Comparison of ENCODE assay signal across 12 cellular contexts in the genomic region with DNA sequence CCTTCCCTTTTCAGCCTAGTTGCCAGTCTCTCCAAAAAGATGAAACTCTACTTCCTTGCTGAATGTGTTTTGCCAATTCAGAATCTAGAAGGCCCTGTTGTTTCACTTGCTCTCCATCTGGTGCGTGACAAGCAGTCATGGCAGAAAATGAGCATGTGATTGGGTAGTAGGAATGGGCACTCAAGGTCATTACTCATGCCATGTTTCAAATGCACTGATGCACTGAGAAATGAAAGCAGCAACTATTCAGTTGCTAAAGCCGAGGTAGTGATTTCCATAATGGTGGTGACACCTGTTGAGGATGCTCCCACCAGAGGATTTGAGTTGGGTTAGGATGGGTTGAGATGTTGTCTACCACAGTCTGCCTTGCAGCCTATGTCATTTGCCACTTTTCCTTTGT. TPM values are rescaled to one million over a fixed set of nuclear protein-coding genes. Genes with fewer than 3 reads are reported as not detected.
DNase-seq lines count a peak whose midpoint lies in the region; ATAC-seq, FAIRE-seq and TF ChIP-seq lines count a peak whose summit lies in the region.
"Had no signal": no experiment of that assay in that cellular context is flagged by ENCODE, and none has a peak within 500 bp of the region (broad histone marks: within the 10 kb centered on the region; RNA-seq: fewer than 3 reads in every experiment).

No MANE protein-coding gene starts in this region.

- H3K4me3 Mint-ChIP-seq in activated T-helper 17 cell treated with anti-CD3 and anti-CD28 coated beads, Interleukin-2, amount 50 U/mL, for 72 hours: peak overlapping the region; percentile 83
- H3K4me3 Mint-ChIP-seq: activated naive CD8-positive, alpha-beta T cell treated with anti-CD3 and anti-CD28 coated beads, Interleukin-2, amount 10 ng/mL, durations not matched to agents 7 days and 5 days had no signal

- DNase-seq in GM18507 (ENCODE audit: extremely low spot score, insufficient read length, low read depth) (no peak), body of pancreas (no peak), right atrium auricular region (ENCODE audit: low spot score) (no peak), cerebellar cortex (ENCODE audit: low spot score) (no peak), AG08395 (ENCODE audit: low spot score) (no peak)
- DNase-seq: activated CD4-positive, CD25-positive, alpha-beta regulatory T cell treated with anti-CD3 and anti-CD28 coated beads, Interleukin-2, amount 50 U/mL, for 72 hours; activated naive CD8-positive, alpha-beta T cell treated with anti-CD3 and anti-CD28 coated beads, Interleukin-2, amount 10 ng/mL, durations not matched to agents 7 days and 5 days; NCI-H1930 had no signal

- no peak for TF ChIP-seq CTCF in body of pancreas (IDR thresholded peaks at IDR 0.05)
- no peak for TF ChIP-seq CTCF in right atrium auricular region (IDR thresholded peaks at IDR 0.05)

- intact Hi-C loops in body of pancreas (cut with DNase I): no loop called here

- H3K9me3 ChIP-seq in body of pancreas: no peaks in the 10 kb centered on the region
- H3K9me3 ChIP-seq in right atrium auricular region: no peaks in the 10 kb centered on the region

- TF ChIP-seq POLR2A in body of pancreas (IDR thresholded peaks at IDR 0.05): no peak

- H3K36me3 ChIP-seq in body of pancreas (replicated peaks in 1 of 2; ENCODE audit: insufficient read depth in 1 of 2, low read depth in 2 of 2) (no peaks in the 10 kb centered on the region), right atrium auricular region (peaks cover 12% of the 10 kb centered on the region)

- H3K27ac ChIP-seq in body of pancreas: no peak overlapping the region
- no peak overlapping the region for H3K27ac ChIP-seq in right atrium auricular region

- H3K27me3 Mint-ChIP-seq in activated T-helper 17 cell treated with anti-CD3 and anti-CD28 coated beads, Interleukin-2, amount 50 U/mL, for 72 hours: no peaks in the 10 kb centered on the region
- H3K27me3 Mint-ChIP-seq: activated naive CD8-positive, alpha-beta T cell treated with anti-CD3 and anti-CD28 coated beads, Interleukin-2, amount 10 ng/mL, durations not matched to agents 7 days and 5 days had no signal

- H3K4me1 ChIP-seq in body of pancreas: no peaks in the 10 kb centered on the region
- no peaks in the 10 kb centered on the region for H3K4me1 ChIP-seq in right atrium auricular region

- peak; percentile 39 for ATAC-seq in GM21423 (IDR thresholded peaks at IDR 0.05; ENCODE audit: unreplicated experiment)
- peak; percentile 33 for ATAC-seq in HG03108 (IDR thresholded peaks at IDR 0.05; ENCODE audit: unreplicated experiment)
- peak; percentile 66 for ATAC-seq in activated T-helper 17 cell treated with anti-CD3 and anti-CD28 coated beads, Interleukin-2, amount 50 U/mL, for 72 hours (replicated peaks)
- no peak for ATAC-seq in body of pancreas

- H3K9me3 Mint-ChIP-seq in activated T-helper 17 cell treated with anti-CD3 and anti-CD28 coated beads, Interleukin-2, amount 50 U/mL, for 72 hours: no peaks in the 10 kb centered on the region
- H3K9me3 Mint-ChIP-seq: activated naive CD8-positive, alpha-beta T cell treated with anti-CD3 and anti-CD28 coated beads, Interleukin-2, amount 10 ng/mL, durations not matched to agents 7 days and 5 days had no signal

- H3K4me1 Mint-ChIP-seq in activated T-helper 17 cell treated with anti-CD3 and anti-CD28 coated beads, Interleukin-2, amount 50 U/mL, for 72 hours: peaks cover 31% of the 10 kb centered on the region

- peak; percentile 89 for FAIRE-seq in GM18507 (lab: Jason Lieb, UNC)
- FAIRE-seq: RCC 7860 had no signal

- H3K27me3 ChIP-seq in body of pancreas: no peaks in the 10 kb centered on the region
- H3K27me3 ChIP-seq in right atrium auricular region: no peaks in the 10 kb centered on the region

- 91 to 95% methylated on average over 2 of the region's 2 CpGs for WGBS in body of pancreas, 2 donors

- no peaks in the 10 kb centered on the region for H3K36me3 Mint-ChIP-seq in activated T-helper 17 cell treated with anti-CD3 and anti-CD28 coated beads, Interleukin-2, amount 50 U/mL, for 72 hours (ENCODE audit: low read depth)
- H3K36me3 Mint-ChIP-seq: activated naive CD8-positive, alpha-beta T cell treated with anti-CD3 and anti-CD28 coated beads, Interleukin-2, amount 10 ng/mL, durations not matched to agents 7 days and 5 days had no signal

- no peak overlapping the region for H3K4me3 ChIP-seq in body of pancreas
- H3K4me3 ChIP-seq in right atrium auricular region: no peak overlapping the region

- H3K27ac Mint-ChIP-seq in activated T-helper 17 cell treated with anti-CD3 and anti-CD28 coated beads, Interleukin-2, amount 50 U/mL, for 72 hours: peak overlapping the region; percentile 94
- H3K27ac Mint-ChIP-seq: activated naive CD8-positive, alpha-beta T cell treated with anti-CD3 and anti-CD28 coated beads, Interleukin-2, amount 10 ng/mL, durations not matched to agents 7 days and 5 days had no signal

RNA-seq across cellular contexts. Expression of gene ZBTB38, which starts 12.7 kb away (rescaled TPM):
- 10 to 100 TPM; 33.3 to 45.6 TPM for total RNA-seq in activated T-helper 17 cell treated with anti-CD3 and anti-CD28 coated beads, Interleukin-2, amount 50 U/mL, for 72 hours
- total RNA-seq in body of pancreas: 10 to 100 TPM; 48.5 to 60.4 TPM
- 100 to 1,000 TPM; 120 to 127 TPM for total RNA-seq in right atrium auricular region
